In genomic region chr11:72730706-72731105, GRCh38 we compare ENCODE assay signal across 20 cellular contexts. TPM values are rescaled to one million over a fixed set of nuclear protein-coding genes. Genes with fewer than 3 reads are reported as not detected.
DNase-seq lines count a peak whose midpoint lies in the region; ATAC-seq and TF ChIP-seq lines count a peak whose summit lies in the region.
"Had no signal": no experiment of that assay in that cellular context is flagged by ENCODE, and none has a peak within 500 bp of the region (broad histone marks: within the 10 kb centered on the region; RNA-seq: fewer than 3 reads in every experiment).

No MANE protein-coding gene starts in this region.

- H3K36me3 Mint-ChIP-seq in dendritic cell treated with granulocyte-macrophage colony-stimulating factor and Interleukin-4, amounts not matched to agents 40 ng/mL and 50 ng/mL, for 4 days (ENCODE audit: low read depth): peaks cover 86% of the 10 kb centered on the region

- H3K4me1 ChIP-seq in spleen: peaks cover 1 to 95% (median 57%) of the 10 kb centered on the region in 6 donors

- DNase-seq in NOMO-1 (lab: John Stamatoyannopoulos, UW; ENCODE audit: unreplicated experiment in 2 of 2): peak; percentile 43 to 61
- DNase-seq in NOMO-1 treated with dmso at 0.1 percent for 144 hours (lab: John Stamatoyannopoulos, UW; ENCODE audit: unreplicated experiment): no peak
- peak; percentile 64 for DNase-seq in MV-4-11 (lab: John Stamatoyannopoulos, UW)
- DNase-seq in spleen: no peak
- DNase-seq in coronary artery (ENCODE audit: low spot score): no peak
- no peak for DNase-seq in NCI-H2081 treated with DMSO at 0.1 percent for 48 hours (lab: John Stamatoyannopoulos, UW)
- DNase-seq: activated CD4-positive, alpha-beta T cell treated with anti-CD3 and anti-CD28 coated beads, Interleukin-2, amount 10 ng/mL, durations not matched to agents 24 days and 14 days; activated naive CD4-positive, alpha-beta T cell treated with anti-CD3 and anti-CD28 coated beads, Interleukin-2, amount 10 ng/mL, durations not matched to agents 7 days and 5 days; activated T-cell treated with anti-CD3 and anti-CD28 coated beads, Interleukin-2, amount 50 U/mL, for 48 hours; aorta; dermis blood vessel endothelial cell; DMS53; lower lobe of right lung; mucosa of descending colon; NCI-H1417 had no signal

- no peaks in the 10 kb centered on the region for H3K27me3 ChIP-seq in spleen (replicated peaks in 1 of 7)

- peaks cover 0 to 6% (median 0%) of the 10 kb centered on the region in 8 donors for H3K9me3 ChIP-seq in spleen
- H3K9me3 ChIP-seq: lower lobe of right lung, mucosa of descending colon, psoas muscle had no signal

- 44 to 76% (median 70%) methylated on average over 1 of the region's 1 CpG for WGBS in spleen, 5 donors

- H3K27ac Mint-ChIP-seq in dendritic cell treated with granulocyte-macrophage colony-stimulating factor and Interleukin-4, amounts not matched to agents 40 ng/mL and 50 ng/mL, for 4 days: peak overlapping the region; percentile 62
- H3K27ac Mint-ChIP-seq: activated CD4-positive, alpha-beta T cell treated with anti-CD3 and anti-CD28 coated beads, Interleukin-2, amount 10 ng/mL, durations not matched to agents 24 days and 14 days; activated naive CD4-positive, alpha-beta T cell treated with anti-CD3 and anti-CD28 coated beads, Interleukin-2, amount 10 ng/mL, durations not matched to agents 7 days and 5 days; T-helper 1 cell treated with Interleukin-12 subunit alpha and Interleukin-12 subunit beta and Interleukin-4 antibody, amounts not matched to agents 30 μg/mL and 1 μg/mL, for 36 hours had no signal

- intact Hi-C loops in dendritic cell treated with granulocyte-macrophage colony-stimulating factor and Interleukin-4, amounts not matched to agents 40 ng/mL and 50 ng/mL, for 4 days (cut with micrococcal nuclease): no loop called here
- intact Hi-C loops in spleen (cut with DNase I; ENCODE audit: low total_unique reads): no loop called here

- no peak for TF ChIP-seq POLR2A in spleen (IDR thresholded peaks at IDR 0.05)

- H3K27ac ChIP-seq in spleen: peak overlapping the region in 6 of 8 donors; percentile 11 to 66 (median 35)
- H3K27ac ChIP-seq in coronary artery: no peak overlapping the region
- H3K27ac ChIP-seq: 22Rv1, lower lobe of right lung, psoas muscle had no signal

- TF ChIP-seq CTCF in spleen (IDR thresholded peaks at IDR 0.05 in 8 of 11, conservative IDR thresholded peaks at IDR 0.05 in 3 of 11) (no peak), coronary artery (IDR thresholded peaks at IDR 0.05) (no peak)

- H3K4me1 Mint-ChIP-seq in dendritic cell treated with granulocyte-macrophage colony-stimulating factor and Interleukin-4, amounts not matched to agents 40 ng/mL and 50 ng/mL, for 4 days (ENCODE audit: low read depth): peaks cover 82% of the 10 kb centered on the region

- no peak for ATAC-seq in HG02973 (IDR thresholded peaks at IDR 0.05; ENCODE audit: unreplicated experiment)
- ATAC-seq: lower lobe of right lung, mucosa of descending colon, psoas muscle had no signal

- H3K4me3 Mint-ChIP-seq in dendritic cell treated with granulocyte-macrophage colony-stimulating factor and Interleukin-4, amounts not matched to agents 40 ng/mL and 50 ng/mL, for 4 days: no peak overlapping the region
- H3K4me3 Mint-ChIP-seq: activated CD4-positive, alpha-beta T cell treated with anti-CD3 and anti-CD28 coated beads, Interleukin-2, amount 10 ng/mL, durations not matched to agents 24 days and 14 days; activated naive CD4-positive, alpha-beta T cell treated with anti-CD3 and anti-CD28 coated beads, Interleukin-2, amount 10 ng/mL, durations not matched to agents 7 days and 5 days; T-helper 1 cell treated with Interleukin-12 subunit alpha and Interleukin-12 subunit beta and Interleukin-4 antibody, amounts not matched to agents 30 μg/mL and 1 μg/mL, for 36 hours had no signal

- H3K36me3 ChIP-seq in spleen: peaks cover 0 to 77% (median 24%) of the 10 kb centered on the region in 6 donors

- no peak overlapping the region for H3K4me3 ChIP-seq in spleen
- no peak overlapping the region for H3K4me3 ChIP-seq in coronary artery
- H3K4me3 ChIP-seq: lower lobe of right lung, mucosa of descending colon, psoas muscle had no signal

- H3K27me3 Mint-ChIP-seq in dendritic cell treated with granulocyte-macrophage colony-stimulating factor and Interleukin-4, amounts not matched to agents 40 ng/mL and 50 ng/mL, for 4 days: no peaks in the 10 kb centered on the region
- H3K27me3 Mint-ChIP-seq: activated CD4-positive, alpha-beta T cell treated with anti-CD3 and anti-CD28 coated beads, Interleukin-2, amount 10 ng/mL, durations not matched to agents 24 days and 14 days; activated naive CD4-positive, alpha-beta T cell treated with anti-CD3 and anti-CD28 coated beads, Interleukin-2, amount 10 ng/mL, durations not matched to agents 7 days and 5 days had no signal

- H3K9me3 Mint-ChIP-seq in dendritic cell treated with granulocyte-macrophage colony-stimulating factor and Interleukin-4, amounts not matched to agents 40 ng/mL and 50 ng/mL, for 4 days: peaks cover 15% of the 10 kb centered on the region
- H3K9me3 Mint-ChIP-seq: activated CD4-positive, alpha-beta T cell treated with anti-CD3 and anti-CD28 coated beads, Interleukin-2, amount 10 ng/mL, durations not matched to agents 24 days and 14 days; T-helper 1 cell treated with Interleukin-12 subunit alpha and Interleukin-12 subunit beta and Interleukin-4 antibody, amounts not matched to agents 30 μg/mL and 1 μg/mL, for 36 hours had no signal

RNA-seq across cellular contexts. Expression of gene ARAP1, which starts 21.5 kb away (rescaled TPM):
- 100 to 1,000 TPM; 248 to 365 (median 278) TPM for total RNA-seq in spleen
- polyA plus RNA-seq in spleen: 100 to 1,000 TPM in 2 of 3 donors, 10 to 100 TPM in 1; 76.7 to 176 (median 127) TPM

RNA-seq across cellular contexts. Expression of gene PDE2A, which starts 56.5 kb away (rescaled TPM):
- total RNA-seq in spleen: 100 to 1,000 TPM; 244 to 584 (median 346) TPM
- 100 to 1,000 TPM in 1 of 3 donors, 10 to 100 TPM in 2; 58.2 to 158 (median 72.8) TPM for polyA plus RNA-seq in spleen

Comparison
In these comparisons a context has a peak if more than half of its experiments do, and no peak if none do; other contexts are left out.
1. DNase-seq: peak in NOMO-1 (2 of 2) and MV-4-11 (single experiment); none in NOMO-1 treated with dmso at 0.1 percent for 144 hours (single experiment), spleen (single experiment), coronary artery (single experiment) and NCI-H2081 treated with DMSO at 0.1 percent for 48 hours (single experiment).
2. H3K27ac ChIP-seq: peak in spleen (6 of 8); none in coronary artery (0 of 2).